Comparison of ENCODE assay signal across 27 cellular contexts in genomic region chr17:8447816-8448215, GRCh38. TPM values are rescaled to one million over a fixed set of nuclear protein-coding genes. Genes with fewer than 3 reads are reported as not detected.
DNase-seq lines count a peak whose midpoint lies in the region; ATAC-seq and TF ChIP-seq lines count a peak whose summit lies in the region.
"Had no signal": no experiment of that assay in that cellular context is flagged by ENCODE, and none has a peak within 500 bp of the region (broad histone marks: within the 10 kb centered on the region; RNA-seq: fewer than 3 reads in every experiment).

No MANE protein-coding gene starts in this region.

- H3K79me2 ChIP-seq in neural progenitor cell (ENCODE audit: low read depth), result peaks cover 13% of the 10 kb centered on the region

- H3K27ac ChIP-seq in SK-N-MC (peak overlapping the region; percentile 59; the same call in 1 of the 2 replicates), neural progenitor cell (no peak overlapping the region)
- H3K27ac ChIP-seq: A549, BLaER1, coronary artery, ovary had no signal

- no peak overlapping the region for H2AFZ ChIP-seq in neural progenitor cell (replicated peaks)

- H3K27me3 Mint-ChIP-seq in activated T-cell treated with anti-CD3 and anti-CD28 coated beads, Interleukin-2, amount 50 U/mL, for 72 hours (ENCODE audit: low read depth), result no peaks in the 10 kb centered on the region
- H3K27me3 Mint-ChIP-seq in activated T-cell treated with anti-CD3 and anti-CD28 coated beads, Interleukin-2, amount 50 U/mL, for 24 hours, result no peaks in the 10 kb centered on the region
- no peaks in the 10 kb centered on the region for H3K27me3 Mint-ChIP-seq in neural progenitor cell (ENCODE audit: insufficient read depth, low read depth)
- H3K27me3 Mint-ChIP-seq: activated CD4-positive, alpha-beta memory T cell treated with anti-CD3 and anti-CD28 coated beads, Interleukin-2, amount 10 ng/mL, durations not matched to agents 7 days and 5 days; memory B cell had no signal

- H3K27me3 ChIP-seq in neural progenitor cell, result no peaks in the 10 kb centered on the region
- H3K27me3 ChIP-seq: BLaER1, ovary, right lobe of liver had no signal

- H3K36me3 Mint-ChIP-seq in activated T-cell treated with anti-CD3 and anti-CD28 coated beads, Interleukin-2, amount 50 U/mL, for 72 hours (ENCODE audit: insufficient read depth in 2 of 2), result peaks cover 4 to 16% of the 10 kb centered on the region in 2 donors
- peaks cover 96% of the 10 kb centered on the region for H3K36me3 Mint-ChIP-seq in activated T-cell treated with anti-CD3 and anti-CD28 coated beads, Interleukin-2, amount 50 U/mL, for 24 hours (ENCODE audit: low read depth)
- H3K36me3 Mint-ChIP-seq in neural progenitor cell, result peaks cover 14% of the 10 kb centered on the region

- H3K9ac ChIP-seq in SK-N-MC (ENCODE audit: insufficient read length), result no peak overlapping the region
- H3K9ac ChIP-seq in neural progenitor cell, result no peak overlapping the region
- H3K9ac ChIP-seq: BLaER1 had no signal

- H3K4me3 ChIP-seq in SK-N-MC (no peak overlapping the region), neural progenitor cell (no peak overlapping the region)
- H3K4me3 ChIP-seq: A549, BLaER1, coronary artery, ovary, right lobe of liver had no signal

- DNase-seq in activated T-cell treated with anti-CD3 and anti-CD28 coated beads, Interleukin-2, amount 50 U/mL, for 72 hours, result no peak
- DNase-seq in activated T-cell treated with anti-CD3 and anti-CD28 coated beads, Interleukin-2, amount 50 U/mL, for 24 hours, result no peak
- no peak for DNase-seq in SK-N-MC (ENCODE audit: low read depth, low spot score)
- peak; percentile 68 for DNase-seq in foreskin melanocyte
- DNase-seq in neural progenitor cell (ENCODE audit: low spot score), result peak; percentile 10
- no peak for DNase-seq in AML-193 (lab: John Stamatoyannopoulos, UW)
- DNase-seq in activated CD8-positive, alpha-beta memory T cell treated with anti-CD3 and anti-CD28 coated beads, Interleukin-2, amount 50 U/mL, for 48 hours, result no peak
- DNase-seq in SIG-M5 treated with dmso at 0.1 percent for 504 hours (lab: John Stamatoyannopoulos, UW; ENCODE audit: unreplicated experiment), result no peak
- DNase-seq: activated CD4-positive, alpha-beta memory T cell treated with anti-CD3 and anti-CD28 coated beads, Interleukin-2, amount 10 ng/mL, durations not matched to agents 7 days and 5 days; activated naive CD4-positive, alpha-beta T cell treated with anti-CD3 and anti-CD28 coated beads for 36 hours; activated T-cell treated with anti-CD3 and anti-CD28 coated beads, Interleukin-2, amount 50 U/mL, for 1 hour; amygdala; IMR-90; NCI-H1105 treated with DMSO at 0.1 percent for 48 hours; NCI-H2081; ovary; right lobe of liver had no signal

- H3K4me1 Mint-ChIP-seq in activated T-cell treated with anti-CD3 and anti-CD28 coated beads, Interleukin-2, amount 50 U/mL, for 72 hours (ENCODE audit: low read depth), result no peaks in the 10 kb centered on the region
- peaks cover 28% of the 10 kb centered on the region for H3K4me1 Mint-ChIP-seq in activated T-cell treated with anti-CD3 and anti-CD28 coated beads, Interleukin-2, amount 50 U/mL, for 24 hours (ENCODE audit: low read depth)
- peaks cover 15% of the 10 kb centered on the region for H3K4me1 Mint-ChIP-seq in neural progenitor cell

- H3K4me2 ChIP-seq in neural progenitor cell, result no peak overlapping the region
- H3K4me2 ChIP-seq: A549, BLaER1 had no signal

- H4K20me1 ChIP-seq in neural progenitor cell (ENCODE audit: low read depth), result peaks cover 12% of the 10 kb centered on the region

- no peaks in the 10 kb centered on the region for H3K9me3 Mint-ChIP-seq in activated T-cell treated with anti-CD3 and anti-CD28 coated beads, Interleukin-2, amount 50 U/mL, for 72 hours
- H3K9me3 Mint-ChIP-seq in activated T-cell treated with anti-CD3 and anti-CD28 coated beads, Interleukin-2, amount 50 U/mL, for 24 hours, result no peaks in the 10 kb centered on the region
- H3K9me3 Mint-ChIP-seq in neural progenitor cell, result no peaks in the 10 kb centered on the region
- H3K9me3 Mint-ChIP-seq: activated CD4-positive, alpha-beta memory T cell treated with anti-CD3 and anti-CD28 coated beads, Interleukin-2, amount 10 ng/mL, durations not matched to agents 7 days and 5 days; activated naive CD4-positive, alpha-beta T cell treated with anti-CD3 and anti-CD28 coated beads for 36 hours; memory B cell; T-helper 2 cell treated with Interferon-gamma antibody and Interleukin-4, amounts not matched to agents 5 μg/mL and 100 μg/mL, for 36 hours had no signal

- TF ChIP-seq CTCF in neural progenitor cell (IDR thresholded peaks at IDR 0.05), result no peak

- peak overlapping the region; percentile 75 for H3K27ac Mint-ChIP-seq in activated T-cell treated with anti-CD3 and anti-CD28 coated beads, Interleukin-2, amount 50 U/mL, for 72 hours
- H3K27ac Mint-ChIP-seq in activated T-cell treated with anti-CD3 and anti-CD28 coated beads, Interleukin-2, amount 50 U/mL, for 24 hours, result no peak overlapping the region
- H3K27ac Mint-ChIP-seq in neural progenitor cell, result no peak overlapping the region
- H3K27ac Mint-ChIP-seq: activated CD4-positive, alpha-beta memory T cell treated with anti-CD3 and anti-CD28 coated beads, Interleukin-2, amount 10 ng/mL, durations not matched to agents 7 days and 5 days; activated naive CD4-positive, alpha-beta T cell treated with anti-CD3 and anti-CD28 coated beads for 36 hours; T-helper 2 cell treated with Interferon-gamma antibody and Interleukin-4, amounts not matched to agents 5 μg/mL and 100 μg/mL, for 36 hours had no signal

- H3K36me3 ChIP-seq in SK-N-MC (ENCODE audit: insufficient read depth, low read length), result peaks cover 46% of the 10 kb centered on the region
- H3K36me3 ChIP-seq in neural progenitor cell, result peaks cover 19% of the 10 kb centered on the region
- H3K36me3 ChIP-seq: ovary had no signal

- H3K4me1 ChIP-seq in neural progenitor cell, result peaks cover 8% of the 10 kb centered on the region
- H3K4me1 ChIP-seq: A549, BLaER1 had no signal

- ATAC-seq in activated T-cell treated with anti-CD3 and anti-CD28 coated beads, Interleukin-2, amount 50 U/mL, for 72 hours (replicated peaks in 1 of 2), result no peak
- ATAC-seq: A549, Panc1 had no signal

- no peak overlapping the region for H3K4me3 Mint-ChIP-seq in activated T-cell treated with anti-CD3 and anti-CD28 coated beads, Interleukin-2, amount 50 U/mL, for 72 hours
- H3K4me3 Mint-ChIP-seq in activated T-cell treated with anti-CD3 and anti-CD28 coated beads, Interleukin-2, amount 50 U/mL, for 24 hours, result no peak overlapping the region
- H3K4me3 Mint-ChIP-seq in neural progenitor cell, result no peak overlapping the region
- H3K4me3 Mint-ChIP-seq: activated CD4-positive, alpha-beta memory T cell treated with anti-CD3 and anti-CD28 coated beads, Interleukin-2, amount 10 ng/mL, durations not matched to agents 7 days and 5 days; activated naive CD4-positive, alpha-beta T cell treated with anti-CD3 and anti-CD28 coated beads for 36 hours; memory B cell; T-helper 2 cell treated with Interferon-gamma antibody and Interleukin-4, amounts not matched to agents 5 μg/mL and 100 μg/mL, for 36 hours had no signal

- H3K9me3 ChIP-seq in SK-N-MC (ENCODE audit: low read depth, low read length) (no peaks in the 10 kb centered on the region), neural progenitor cell (ENCODE audit: low read depth) (no peaks in the 10 kb centered on the region)
- H3K9me3 ChIP-seq: A549, BLaER1, ovary, right lobe of liver had no signal

- peaks cover 11% of the 10 kb centered on the region for H3F3A ChIP-seq in neural progenitor cell (ENCODE audit: low read depth)

RNA-seq across cellular contexts. Expression of gene NDEL1, which starts 12.1 kb away (rescaled TPM):
- total RNA-seq in activated T-cell treated with anti-CD3 and anti-CD28 coated beads, Interleukin-2, amount 50 U/mL, for 72 hours, result 10 to 100 TPM; 65.1 to 74.2 TPM
- 26.9 and 31.6 TPM in 2 replicates for total RNA-seq in neural progenitor cell (ENCODE audit: low replicate concordance)

RNA-seq across cellular contexts. Expression of gene RNF222, which starts 50.2 kb away (rescaled TPM):
- total RNA-seq in activated T-cell treated with anti-CD3 and anti-CD28 coated beads, Interleukin-2, amount 50 U/mL, for 72 hours, result under 1 TPM; 0.07 to 0.19 TPM
- not detected in 2 replicates for total RNA-seq in neural progenitor cell (ENCODE audit: low replicate concordance)
- total RNA-seq: H4, IMR-90, M059J, myocyte, ovary, right lobe of liver, urinary bladder had no signal

Comparison
In these comparisons a context has a peak if more than half of its experiments do, and no peak if none do; other contexts are left out.
1. DNase-seq: peak in foreskin melanocyte (single experiment) and neural progenitor cell (single experiment); none in activated T-cell treated with anti-CD3 and anti-CD28 coated beads, Interleukin-2, amount 50 U/mL, for 72 hours (0 of 2), activated T-cell treated with anti-CD3 and anti-CD28 coated beads, Interleukin-2, amount 50 U/mL, for 24 hours (single experiment), SK-N-MC (single experiment), AML-193 (0 of 2), activated CD8-positive, alpha-beta memory T cell treated with anti-CD3 and anti-CD28 coated beads, Interleukin-2, amount 50 U/mL, for 48 hours (single experiment) and SIG-M5 treated with dmso at 0.1 percent for 504 hours (single experiment).